ENCODE assay signal across 22 cellular contexts in genomic region chr2:78416625-78417300, GRCh38.
DNase-seq lines count a peak whose midpoint lies in the region; ATAC-seq, FAIRE-seq and TF ChIP-seq lines count a peak whose summit lies in the region.
"Had no signal": no experiment of that assay in that cellular context is flagged by ENCODE, and none has a peak within 500 bp of the region (broad histone marks: within the 10 kb centered on the region; RNA-seq: fewer than 3 reads in every experiment).

No MANE protein-coding gene starts in this region.

- H3K9me3 Mint-ChIP-seq in nephron, result no peaks in the 10 kb centered on the region
- H3K9me3 Mint-ChIP-seq: CD14-positive monocyte had no signal

- no peaks in the 10 kb centered on the region for H3K9me3 ChIP-seq in adrenal gland (replicated peaks in 1 of 3)
- H3K9me3 ChIP-seq: SJCRH30 had no signal

- H3K36me3 Mint-ChIP-seq in nephron (ENCODE audit: low read depth), result no peaks in the 10 kb centered on the region
- H3K36me3 Mint-ChIP-seq: CD14-positive monocyte had no signal

- no peaks in the 10 kb centered on the region for H3K4me1 ChIP-seq in adrenal gland (replicated peaks in 1 of 2)
- H3K4me1 ChIP-seq: SJCRH30 had no signal

- intact Hi-C loops in adrenal gland (cut with DNase I), result no loop called here

- H3K36me3 ChIP-seq in adrenal gland (replicated peaks in 1 of 2), result no peaks in the 10 kb centered on the region
- H3K36me3 ChIP-seq: SJCRH30 had no signal

- ATAC-seq in HG03196 (IDR thresholded peaks at IDR 0.05; ENCODE audit: unreplicated experiment), result no peak

- H3K4me1 Mint-ChIP-seq in nephron, result peaks cover 18% of the 10 kb centered on the region
- H3K4me1 Mint-ChIP-seq: CD14-positive monocyte had no signal

- no peaks in the 10 kb centered on the region for H3K27me3 ChIP-seq in adrenal gland
- H3K27me3 ChIP-seq: SJCRH30 had no signal

- TF ChIP-seq POLR2A in adrenal gland (IDR thresholded peaks at IDR 0.05), result no peak

- no peak overlapping the region for H3K4me3 ChIP-seq in adrenal gland
- H3K4me3 ChIP-seq: SJCRH30 had no signal

- H3K27ac ChIP-seq in adrenal gland, result no peak overlapping the region
- H3K27ac ChIP-seq: 22Rv1, SJCRH30 had no signal

- FAIRE-seq in frontal cortex (lab: Jason Lieb, UNC), result no peak
- FAIRE-seq: GM12891, GM19239, H1 had no signal

- DNase-seq in DMS153 (lab: John Stamatoyannopoulos, UW) (peak; percentile 7), DMS153 treated with DMSO at 0.1 percent for 48 hours (lab: John Stamatoyannopoulos, UW; ENCODE audit: unreplicated experiment) (no peak), HT-29 (ENCODE audit: low spot score) (peak; percentile 18), SW480 (ENCODE audit: low spot score) (peak; percentile 80), frontal cortex (ENCODE audit: low spot score in 2 of 2) (no peak), adrenal gland (no peak)
- DNase-seq: AML-193, GF-D8, KG1, MV-4-11, NCI-H1436, NCI-H2171 treated with DMSO at 0.1 percent for 48 hours, NCI-H446, NCI-H69, SJCRH30 had no signal

- H3K4me3 Mint-ChIP-seq in nephron, result no peak overlapping the region
- H3K4me3 Mint-ChIP-seq: CD14-positive monocyte had no signal

- H3K27me3 Mint-ChIP-seq in nephron (ENCODE audit: low read depth), result no peaks in the 10 kb centered on the region

- no peak for TF ChIP-seq CTCF in nephron (IDR thresholded peaks at IDR 0.05; ENCODE audit: unreplicated experiment in 3 of 3)
- TF ChIP-seq CTCF in adrenal gland (IDR thresholded peaks at IDR 0.05), result no peak

- peak overlapping the region; percentile 21 to 91 (median 61) for H3K27ac Mint-ChIP-seq in nephron
- H3K27ac Mint-ChIP-seq: CD14-positive monocyte had no signal

- 66 to 77% (median 71%) methylated on average over 2 of the region's 2 CpGs for WGBS in adrenal gland, 4 donors

Comparison
In these comparisons a context has a peak if more than half of its experiments do, and no peak if none do; other contexts are left out.
1. DNase-seq: peak in DMS153 (single experiment), HT-29 (single experiment) and SW480 (single experiment); none in DMS153 treated with DMSO at 0.1 percent for 48 hours (single experiment), frontal cortex (0 of 2) and adrenal gland (0 of 7).